21 cellular contexts compared by ENCODE assay signal in the genomic region with DNA sequence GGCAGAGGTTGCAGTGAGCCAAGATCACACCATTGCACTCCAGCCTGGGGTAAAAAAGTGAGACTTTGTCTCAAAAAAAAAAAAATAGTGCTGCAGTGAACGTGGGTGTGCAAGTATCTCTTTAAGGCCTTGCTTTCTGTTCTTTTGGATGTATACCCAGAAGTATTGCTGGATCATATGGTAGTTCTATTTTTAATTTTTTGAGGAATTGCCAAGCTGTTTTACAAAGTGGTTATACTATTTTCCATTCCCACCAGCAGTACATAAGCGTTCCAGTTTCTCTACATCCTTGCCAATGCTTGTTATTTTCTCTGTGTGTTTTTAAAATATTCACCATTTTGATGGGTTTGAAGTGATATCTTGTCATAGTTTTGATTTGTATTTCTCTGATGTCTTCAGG. TPM values are rescaled to one million over a fixed set of nuclear protein-coding genes. Genes with fewer than 3 reads are reported as not detected.
A peak's percentile ranks its signal among the peaks of the same experiment; 100 is the strongest.
DNase-seq lines count a peak whose midpoint lies in the region; ATAC-seq and TF ChIP-seq lines count a peak whose summit lies in the region.
"Had no signal": no experiment of that assay in that cellular context is flagged by ENCODE, and none has a peak within 500 bp of the region (broad histone marks: within the 10 kb centered on the region; RNA-seq: fewer than 3 reads in every experiment).

No MANE protein-coding gene starts in this region.

- no peak for TF ChIP-seq CTCF in PC-3 (conservative IDR thresholded peaks at IDR 0.05; ENCODE audit: low read depth, low read length)
- no peak for TF ChIP-seq CTCF in esophagus muscularis mucosa (IDR thresholded peaks at IDR 0.05)
- TF ChIP-seq CTCF in psoas muscle (IDR thresholded peaks at IDR 0.05) = no peak
- no peak for TF ChIP-seq CTCF in tibial artery (IDR thresholded peaks at IDR 0.05)

- peaks cover 4% of the 10 kb centered on the region for H3F3A ChIP-seq in PC-3 (ENCODE audit: low read length, unreplicated experiment)

- DNase-seq in PC-3 (no peak), esophagus muscularis mucosa (ENCODE audit: extremely low spot score) (no peak), psoas muscle (no peak), tibial artery (no peak), MV-4-11 (lab: John Stamatoyannopoulos, UW) (no peak)
- DNase-seq: EL, GF-D8, GM23248, KBM-7, NCI-H1105, NCI-H146, NCI-H2029 treated with DMSO at 0.1 percent for 48 hours, NCI-H2171, NCI-H345, NCI-H524, NCI-H774, SJCRH30 had no signal

- POLR2A ChIA-PET in PC-3 (lab: Charles Lee; ENCODE audit: unreplicated experiment) = interaction anchor here (0.6 kb wide), 1 partner anchor 9 kb away, joined by 3 read pairs; no protein-coding TSS in a partner anchor

- H3K27me3 ChIP-seq in PC-3 (ENCODE audit: low read length) (no peaks in the 10 kb centered on the region), esophagus muscularis mucosa (no peaks in the 10 kb centered on the region), psoas muscle (ENCODE audit: insufficient read depth in 3 of 3, low read length in 2 of 3) (no peaks in the 10 kb centered on the region), tibial artery (no peaks in the 10 kb centered on the region)
- H3K27me3 ChIP-seq: SJCRH30 had no signal

- intact Hi-C loops in PC-3 (cut with micrococcal nuclease) (no loop called here), esophagus muscularis mucosa (cut with DNase I) (no loop called here), psoas muscle (cut with DNase I) (no loop called here), tibial artery (cut with DNase I; ENCODE audit: low total_unique reads) (loop anchor here (5.0 kb wide), 1 partner anchor 104 kb away; no protein-coding TSS in a partner anchor)

- H2AFZ ChIP-seq in PC-3 (ENCODE audit: low read length) = no peak overlapping the region
- H2AFZ ChIP-seq: GM23248 had no signal

- 31% methylated on average over 2 of the region's 2 CpGs for WGBS in esophagus muscularis mucosa
- WGBS in psoas muscle, 3 donors = 24 to 34% (median 29%) methylated on average over 2 of the region's 2 CpGs

- H3K9me3 ChIP-seq in PC-3 (ENCODE audit: low read length) (no peaks in the 10 kb centered on the region), esophagus muscularis mucosa (no peaks in the 10 kb centered on the region), psoas muscle (no peaks in the 10 kb centered on the region), tibial artery (no peaks in the 10 kb centered on the region)
- H3K9me3 ChIP-seq: A549, HAP-1, SJCRH30 had no signal

- peak overlapping the region; percentile 28; the same call in 1 of the 2 replicates for H3K4me2 ChIP-seq in PC-3 (ENCODE audit: low read length)
- H3K4me2 ChIP-seq: A549 had no signal

- H3K4me3 ChIP-seq in PC-3 (ENCODE audit: low read length) (no peak overlapping the region), esophagus muscularis mucosa (no peak overlapping the region), psoas muscle (no peak overlapping the region), tibial artery (no peak overlapping the region)
- H3K4me3 ChIP-seq: A549, GM23248, HAP-1, SJCRH30 had no signal

- no peaks in the 10 kb centered on the region for H4K20me1 ChIP-seq in PC-3 (ENCODE audit: low read length)

- H3K4me1 ChIP-seq in PC-3 (ENCODE audit: insufficient read depth, low read length) (peaks cover 31% of the 10 kb centered on the region), esophagus muscularis mucosa (peaks cover 4 to 74% (median 55%) of the 10 kb centered on the region in 4 donors), psoas muscle (peaks cover 20% of the 10 kb centered on the region), tibial artery (peaks cover 0 to 20% (median 2%) of the 10 kb centered on the region in 4 donors)
- H3K4me1 ChIP-seq: A549, HAP-1, SJCRH30 had no signal

- H3K27ac ChIP-seq in PC-3 (ENCODE audit: low read length) = peak overlapping the region; percentile 64
- peak overlapping the region; percentile 87 to 92 (median 90) for H3K27ac ChIP-seq in esophagus muscularis mucosa (replicated peaks in 1 of 4)
- H3K27ac ChIP-seq in psoas muscle = peak overlapping the region; percentile 79
- peak overlapping the region; percentile 43 to 47 for H3K27ac ChIP-seq in tibial artery
- H3K27ac ChIP-seq: A549, GM23248, SJCRH30 had no signal

- no peaks in the 10 kb centered on the region for H3K9me2 ChIP-seq in PC-3 (replicated peaks; ENCODE audit: low read length)

- no TSS peak for BruUV-seq in PC-3 (replicated peaks; lab: Mats Ljungman, UMichigan)

- H3K79me2 ChIP-seq in PC-3 (ENCODE audit: low read length) = no peaks in the 10 kb centered on the region

- H3K36me3 ChIP-seq in PC-3 (ENCODE audit: low read depth, low read length) (no peaks in the 10 kb centered on the region; the same call in 1 of the 2 replicates), esophagus muscularis mucosa (peaks cover 0 to 69% (median 34%) of the 10 kb centered on the region in 4 donors), psoas muscle (ENCODE audit: insufficient read depth in 1 of 2, low read depth in 1 of 2) (no peaks in the 10 kb centered on the region), tibial artery (peaks cover 9 to 64% (median 26%) of the 10 kb centered on the region in 3 donors)

- H3K9ac ChIP-seq in PC-3 (ENCODE audit: low read length) = no peak overlapping the region
- H3K9ac ChIP-seq: GM23248 had no signal

- TF ChIP-seq POLR2A in esophagus muscularis mucosa (IDR thresholded peaks at IDR 0.05; ENCODE audit: low read depth) = no peak

- TF ChIP-seq EP300 in esophagus muscularis mucosa (IDR thresholded peaks at IDR 0.05) = no peak

- ATAC-seq in PC-3 (no peak), psoas muscle (peak in 2 of 4 donors; percentile 23 to 58), GM21529 (IDR thresholded peaks at IDR 0.05; ENCODE audit: unreplicated experiment) (no peak), GM18861 (IDR thresholded peaks at IDR 0.05; ENCODE audit: unreplicated experiment) (no peak)

- CTCF ChIA-PET in PC-3 (lab: Charles Lee) = interaction anchor here (0.8 kb wide), 1 partner anchor 16 kb away, joined by 4 read pairs; no protein-coding TSS in a partner anchor

RNA-seq across cellular contexts. Expression of gene ARMC9, which starts 13.0 kb away (rescaled TPM):
- total RNA-seq in PC-3 (2014; rRNA removed) (12.8 and 23.4 TPM in 2 replicates), esophagus muscularis mucosa (100 to 1,000 TPM; 119 to 262 (median 152) TPM), psoas muscle (10 to 100 TPM in 1 of 4 donors, 1 to 10 TPM in 3; 1.4 to 18.4 (median 2.6) TPM)
- polyA plus RNA-seq in psoas muscle = 1 to 10 TPM; 2.1 to 2.3 (median 2.2) TPM
